In the genomic region with DNA sequence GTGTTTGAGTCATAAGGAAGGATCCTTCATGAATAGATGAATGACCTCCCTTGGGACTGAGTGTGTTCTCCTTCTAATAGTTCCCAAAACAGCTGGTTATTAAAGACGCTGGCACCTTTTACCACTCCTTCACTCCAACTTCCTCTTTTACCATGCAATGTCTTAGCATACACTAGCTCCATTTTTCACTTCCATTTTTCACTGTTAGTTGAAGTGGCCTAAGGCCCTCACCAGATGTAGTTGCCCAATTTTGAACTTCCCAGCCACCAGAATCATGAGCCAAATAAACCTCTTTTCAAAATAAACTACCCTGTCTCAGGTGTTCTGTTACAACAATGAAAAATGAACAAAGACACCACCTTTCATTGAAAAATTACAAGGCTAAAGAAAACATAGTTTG, we compare ENCODE assay signal across 21 cellular contexts.
"Had no signal": no experiment of that assay in that cellular context is flagged by ENCODE, and none has a peak within 500 bp of the region (broad histone marks: within the 10 kb centered on the region; RNA-seq: fewer than 3 reads in every experiment).

No MANE protein-coding gene starts in this region.

- H3K27ac Mint-ChIP-seq: activated CD4-positive, alpha-beta memory T cell treated with anti-CD3 and anti-CD28 coated beads for 36 hours; activated CD8-positive, alpha-beta memory T cell treated with anti-CD3 and anti-CD28 coated beads, Interleukin-2, amount 10 ng/mL, durations not matched to agents 7 days and 5 days; activated naive CD4-positive, alpha-beta T cell treated with anti-CD3 and anti-CD28 coated beads for 36 hours; activated naive CD8-positive, alpha-beta T cell treated with anti-CD3 and anti-CD28 coated beads, Interleukin-2, amount 50 U/mL, for 24 hours; activated T-helper 2 cell treated with anti-CD3 and anti-CD28 coated beads, Interferon-gamma antibody, Interleukin-2, Interleukin-4, amounts not matched to agents 10 μg/mL and 5 μg/mL and 100 μg/mL, durations not matched to agents 14 hours and 24 hours and 36 hours; effector memory CD8-positive, alpha-beta T cell had no signal

- H3K4me1 ChIP-seq: ascending aorta, breast epithelium, foreskin keratinocyte, left lung, pancreas had no signal

- DNase-seq: activated CD4-positive, alpha-beta memory T cell treated with anti-CD3 and anti-CD28 coated beads for 36 hours; activated CD8-positive, alpha-beta memory T cell treated with anti-CD3 and anti-CD28 coated beads, Interleukin-2, amount 10 ng/mL, durations not matched to agents 7 days and 5 days; activated naive CD4-positive, alpha-beta T cell treated with anti-CD3 and anti-CD28 coated beads for 36 hours; activated naive CD8-positive, alpha-beta T cell treated with anti-CD3 and anti-CD28 coated beads, Interleukin-2, amount 50 U/mL, for 24 hours; activated T-cell treated with anti-CD3 and anti-CD28 coated beads, Interleukin-2, amount 50 U/mL, for 1 hour; cerebellar nuclear complex; effector memory CD8-positive, alpha-beta T cell; foreskin keratinocyte; glutamatergic neuron; hypothalamus; kidney; left lung; mammary epithelial cell; naive thymus-derived CD4-positive, alpha-beta T cell; pancreas; stimulated activated CD4-positive, alpha-beta T cell treated with anti-CD3 and anti-CD28 coated beads, Interleukin-1b, Interleukin-23, amount 100 ng/mL, for 48 hours; WERI-Rb-1 had no signal

- H3K27me3 ChIP-seq: ascending aorta, breast epithelium, foreskin keratinocyte, left lung, pancreas had no signal

- ATAC-seq: activated CD8-positive, alpha-beta memory T cell treated with anti-CD3 and anti-CD28 coated beads, Interleukin-2, amount 10 ng/mL, durations not matched to agents 7 days and 5 days; activated naive CD8-positive, alpha-beta T cell treated with anti-CD3 and anti-CD28 coated beads, Interleukin-2, amount 50 U/mL, for 24 hours; effector memory CD8-positive, alpha-beta T cell; foreskin keratinocyte; left lung; naive thymus-derived CD4-positive, alpha-beta T cell; pancreas had no signal

- H3K4me1 Mint-ChIP-seq: activated CD8-positive, alpha-beta memory T cell treated with anti-CD3 and anti-CD28 coated beads, Interleukin-2, amount 10 ng/mL, durations not matched to agents 7 days and 5 days; activated naive CD8-positive, alpha-beta T cell treated with anti-CD3 and anti-CD28 coated beads, Interleukin-2, amount 50 U/mL, for 24 hours; naive thymus-derived CD4-positive, alpha-beta T cell had no signal

- FAIRE-seq: kidney, pancreas had no signal

- H3K27me3 Mint-ChIP-seq: activated CD8-positive, alpha-beta memory T cell treated with anti-CD3 and anti-CD28 coated beads, Interleukin-2, amount 10 ng/mL, durations not matched to agents 7 days and 5 days; activated naive CD8-positive, alpha-beta T cell treated with anti-CD3 and anti-CD28 coated beads, Interleukin-2, amount 50 U/mL, for 24 hours had no signal

- H3K27ac ChIP-seq: ascending aorta, breast epithelium, foreskin keratinocyte, left lung, pancreas, thoracic aorta, WERI-Rb-1 had no signal

- H3K4me3 ChIP-seq: ascending aorta, breast epithelium, left lung, pancreas, thoracic aorta had no signal

- H3K4me3 Mint-ChIP-seq: activated CD4-positive, alpha-beta memory T cell treated with anti-CD3 and anti-CD28 coated beads for 36 hours; activated CD8-positive, alpha-beta memory T cell treated with anti-CD3 and anti-CD28 coated beads, Interleukin-2, amount 10 ng/mL, durations not matched to agents 7 days and 5 days; activated naive CD4-positive, alpha-beta T cell treated with anti-CD3 and anti-CD28 coated beads for 36 hours; activated naive CD8-positive, alpha-beta T cell treated with anti-CD3 and anti-CD28 coated beads, Interleukin-2, amount 50 U/mL, for 24 hours; effector memory CD8-positive, alpha-beta T cell; naive thymus-derived CD4-positive, alpha-beta T cell had no signal

- H3K36me3 ChIP-seq: ascending aorta, breast epithelium, left lung, pancreas, thoracic aorta, WERI-Rb-1 had no signal
